8 cellular contexts compared by ENCODE assay signal in the genomic region with DNA sequence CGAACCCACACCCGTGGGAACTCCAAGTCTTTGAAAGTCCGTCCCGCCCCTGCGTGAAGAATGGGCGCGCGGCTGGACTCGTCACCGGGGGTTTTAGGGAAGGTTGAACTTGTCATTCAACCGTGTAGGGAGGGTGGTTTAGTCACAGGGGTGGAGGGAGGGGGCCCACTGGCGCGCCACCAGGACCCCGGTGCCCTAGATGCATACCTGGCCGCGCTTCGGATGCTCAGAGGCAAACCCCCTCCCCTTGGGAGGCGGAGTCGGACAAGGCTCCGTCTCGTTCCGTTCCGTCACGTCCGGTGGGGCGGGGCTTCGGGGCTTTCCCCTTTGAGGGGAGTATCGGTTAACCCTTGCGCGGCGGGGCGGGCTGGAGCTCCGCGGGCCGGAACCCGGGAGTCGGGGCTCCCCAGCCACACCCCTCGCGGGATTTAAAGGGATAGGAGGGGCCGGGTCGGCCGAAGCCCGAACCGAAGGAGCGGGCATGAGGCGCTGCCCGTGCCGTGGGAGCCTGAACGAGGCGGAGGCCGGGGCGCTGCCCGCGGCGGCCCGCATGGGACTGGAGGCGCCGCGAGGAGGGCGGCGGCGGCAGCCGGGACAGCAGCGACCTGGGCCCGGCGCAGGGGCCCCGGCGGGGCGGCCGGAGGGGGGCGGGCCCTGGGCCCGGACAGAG. TPM values are rescaled to one million over a fixed set of nuclear protein-coding genes. Genes with fewer than 3 reads are reported as not detected.
DNase-seq lines count a peak whose midpoint lies in the region; ATAC-seq and TF ChIP-seq lines count a peak whose summit lies in the region.

TSS of gene COQ8B (minus strand) at position 232 of the 670 bp plus-strand sequence. CDS start 2,254 bp downstream, outside the sequence.
TSS of gene ITPKC (plus strand) at position 458 of the 670 bp plus-strand sequence. CDS start at position 482, 24 bp downstream.

- no peaks in the 10 kb centered on the region for H3K9me3 ChIP-seq in AG04450 (ENCODE audit: control insufficient read depth, insufficient read depth, low read length)
- H3K9me3 ChIP-seq in WERI-Rb-1 (ENCODE audit: severe bottlenecking): no peaks in the 10 kb centered on the region
- no peaks in the 10 kb centered on the region for H3K9me3 ChIP-seq in mammary epithelial cell (replicated peaks; ENCODE audit: insufficient read depth, low read length)
- no peaks in the 10 kb centered on the region for H3K9me3 ChIP-seq in iPS-20b (ENCODE audit: insufficient read depth, low read depth, low read length)

- H4K20me1 ChIP-seq in mammary epithelial cell (ENCODE audit: insufficient read depth, low read length): no peaks in the 10 kb centered on the region

- dilution Hi-C loops in mammary epithelial cell (cut with HindIII; ENCODE audit: low sequenced_read_pairs): no loop called here

- peak; percentile 72 for ATAC-seq in GM18873 (IDR thresholded peaks at IDR 0.05; ENCODE audit: low FRiP score, unreplicated experiment)
- peak; percentile 50 for ATAC-seq in HG03139 (IDR thresholded peaks at IDR 0.05; ENCODE audit: unreplicated experiment)

- peaks cover 58% of the 10 kb centered on the region for H3K79me2 ChIP-seq in mammary epithelial cell (ENCODE audit: insufficient read depth, low read length)

- CTCF ChIA-PET in AG04450 (lab: Charles Lee): interaction anchor here (0.6 to 2.1 kb wide), 4 partner anchors 18 to 82 kb away, joined by 3 to 5 read pairs (median 4); partner anchors contain the start of gene RAB4B
- CTCF ChIA-PET in mammary epithelial cell (lab: Charles Lee; ENCODE audit: low non-redundant PET): interaction anchor here (0.6 kb wide), 1 partner anchor 101 kb away, joined by 4 read pairs; no protein-coding TSS in a partner anchor

- WGBS in mammary epithelial cell (ENCODE audit: low coverage, missing lambda C conversion rate): no CpG with 5 or more reads among the region's 72 CpGs

- TF ChIP-seq CTCF in AG04450 (IDR thresholded peaks at IDR 0.05; ENCODE audit: low read depth, low read length) (no peak), WERI-Rb-1 (IDR thresholded peaks at IDR 0.05; ENCODE audit: low read depth, low read length) (no peak), mammary epithelial cell (conservative IDR thresholded peaks at IDR 0.05 in 1 of 2, IDR thresholded peaks at IDR 0.05 in 1 of 2; ENCODE audit: extremely low read depth in 1 of 2, insufficient read depth in 1 of 2, low read depth in 1 of 2, low read length in 2 of 2) (no peak)

- peaks cover 5% of the 10 kb centered on the region; the same call in 1 of the 2 replicates for H3K36me3 ChIP-seq in WERI-Rb-1
- no peaks in the 10 kb centered on the region for H3K36me3 ChIP-seq in mammary epithelial cell (ENCODE audit: insufficient read depth, low read length)
- H3K36me3 ChIP-seq in iPS-20b (ENCODE audit: insufficient read depth, low read depth, low read length): peaks cover 12% of the 10 kb centered on the region

- H3K4me3 ChIP-seq in AG04450 (ENCODE audit: low read depth, low read length): peak within 1 kb of the TSS; percentile 89
- H3K4me3 ChIP-seq in WERI-Rb-1 (ENCODE audit: low read depth, low read length): peak within 1 kb of the TSS; percentile 88
- H3K4me3 ChIP-seq in mammary epithelial cell (replicated peaks in 1 of 3; ENCODE audit: insufficient read depth in 1 of 3, low read depth in 2 of 3, low read length in 3 of 3): peak within 1 kb of the TSS; percentile 56 to 90 (median 89)
- peak within 1 kb of the TSS; percentile 93 for H3K4me3 ChIP-seq in iPS-20b (ENCODE audit: low read length)
- peak within 1 kb of the TSS; percentile 51 to 87 (median 66) for H3K4me3 ChIP-seq in skin epidermis

- in situ Hi-C loops in mammary epithelial cell (cut with MboI; ENCODE audit: low sequenced_read_pairs in 2 of 2): no loop called here

- peak; percentile 91 for DNase-seq in AG04450 (ENCODE audit: low read depth, low spot score)
- DNase-seq in NCI-H2196 treated with DMSO at 0.1 percent for 48 hours (lab: John Stamatoyannopoulos, UW; ENCODE audit: unreplicated experiment): peak; percentile 89
- peak; percentile 99 for DNase-seq in WERI-Rb-1
- DNase-seq in mammary epithelial cell: peak; percentile 99

- peaks cover 31% of the 10 kb centered on the region for H3K4me1 ChIP-seq in mammary epithelial cell (ENCODE audit: insufficient read depth, low read length)
- H3K4me1 ChIP-seq in iPS-20b (ENCODE audit: insufficient read depth, low read length): peaks cover 19% of the 10 kb centered on the region; the same call in 1 of the 2 replicates

- peak within 1 kb of the TSS; percentile 74 for H3K4me2 ChIP-seq in mammary epithelial cell (ENCODE audit: insufficient read depth, low read depth, low read length)

- intact Hi-C loops in mammary epithelial cell (cut with micrococcal nuclease): loop anchor here (1.0 to 5.0 kb wide), 4 partner anchors 35 to 546 kb away; partner anchors contain the start of genes EGLN2, HNRNPUL1 and SNRPA

- H3K27ac ChIP-seq in AG04450 (ENCODE audit: low read depth, low read length) (peak within 1 kb of the TSS; percentile 100), WERI-Rb-1 (peak within 1 kb of the TSS; percentile 85), mammary epithelial cell (ENCODE audit: insufficient read depth, low read depth, low read length) (peak within 1 kb of the TSS; percentile 100), iPS-20b (ENCODE audit: low read length) (peak within 1 kb of the TSS; percentile 89), skin epidermis (peak within 1 kb of the TSS; percentile 73 to 99 (median 95))

- POLR2A ChIA-PET in AG04450 (lab: Yijun Ruan, JAX): interaction anchor here (0.6 to 2.3 kb wide), 8 partner anchors 26 to 76 kb away, joined by 3 to 20 read pairs (median 8); partner anchors contain the start of genes ACTMAP, NUMBL, RAB4B and SNRPA

- H2AFZ ChIP-seq in mammary epithelial cell (ENCODE audit: low read depth, low read length): peak within 1 kb of the TSS; percentile 53

- BruUV-seq in mammary epithelial cell (replicated peaks; lab: Mats Ljungman, UMichigan): no TSS peak

- no peaks in the 10 kb centered on the region for H3K27me3 ChIP-seq in AG04450 (ENCODE audit: control insufficient read depth, insufficient read depth, low read length)
- no peaks in the 10 kb centered on the region for H3K27me3 ChIP-seq in WERI-Rb-1 (ENCODE audit: insufficient read depth, low read depth, severe bottlenecking)
- H3K27me3 ChIP-seq in mammary epithelial cell (ENCODE audit: insufficient read depth, low read length): no peaks in the 10 kb centered on the region
- H3K27me3 ChIP-seq in iPS-20b (ENCODE audit: insufficient read depth, low read length): no peaks in the 10 kb centered on the region

- H3K9ac ChIP-seq in mammary epithelial cell (ENCODE audit: insufficient read depth, low read length): peak within 1 kb of the TSS; percentile 100
- H3K9ac ChIP-seq in iPS-20b (ENCODE audit: low read depth, low read length): peak within 1 kb of the TSS; percentile 88

RNA-seq across cellular contexts. Expression of gene COQ8B, which starts in this region (rescaled TPM):
- polyA plus RNA-seq in AG04450 (2011; rRNA removed) (16.0 and 20.2 TPM in 2 replicates), mammary epithelial cell (23.0 TPM)
- polyA minus RNA-seq in AG04450 (2011; rRNA and poly(A)+ RNA removed): 18.9 and 20.5 TPM in 2 replicates
- 10 to 100 TPM; 23.8 to 32.0 TPM for total RNA-seq in mammary epithelial cell
- 39.1 TPM for polyA minus RNA-seq in mammary epithelial cell

RNA-seq across cellular contexts. Expression of gene ITPKC, which starts in this region (rescaled TPM):
- polyA plus RNA-seq in AG04450 (2011; rRNA removed): 8.9 and 11.6 TPM in 2 replicates
- 12.7 and 17.0 TPM in 2 replicates for polyA minus RNA-seq in AG04450 (2011; rRNA and poly(A)+ RNA removed)
- total RNA-seq in mammary epithelial cell: 10 to 100 TPM; 38.7 to 40.0 TPM
- 25.4 TPM for polyA plus RNA-seq in mammary epithelial cell
- 36.0 TPM for polyA minus RNA-seq in mammary epithelial cell

Comparison
In these comparisons a context has a peak if more than half of its experiments do, and no peak if none do; other contexts are left out.
1. Peak in every context shown above with its lines: DNase-seq, ATAC-seq, H3K4me3 ChIP-seq and H3K27ac ChIP-seq.